ENCODE assay signal across 8 cellular contexts in the genomic region with DNA sequence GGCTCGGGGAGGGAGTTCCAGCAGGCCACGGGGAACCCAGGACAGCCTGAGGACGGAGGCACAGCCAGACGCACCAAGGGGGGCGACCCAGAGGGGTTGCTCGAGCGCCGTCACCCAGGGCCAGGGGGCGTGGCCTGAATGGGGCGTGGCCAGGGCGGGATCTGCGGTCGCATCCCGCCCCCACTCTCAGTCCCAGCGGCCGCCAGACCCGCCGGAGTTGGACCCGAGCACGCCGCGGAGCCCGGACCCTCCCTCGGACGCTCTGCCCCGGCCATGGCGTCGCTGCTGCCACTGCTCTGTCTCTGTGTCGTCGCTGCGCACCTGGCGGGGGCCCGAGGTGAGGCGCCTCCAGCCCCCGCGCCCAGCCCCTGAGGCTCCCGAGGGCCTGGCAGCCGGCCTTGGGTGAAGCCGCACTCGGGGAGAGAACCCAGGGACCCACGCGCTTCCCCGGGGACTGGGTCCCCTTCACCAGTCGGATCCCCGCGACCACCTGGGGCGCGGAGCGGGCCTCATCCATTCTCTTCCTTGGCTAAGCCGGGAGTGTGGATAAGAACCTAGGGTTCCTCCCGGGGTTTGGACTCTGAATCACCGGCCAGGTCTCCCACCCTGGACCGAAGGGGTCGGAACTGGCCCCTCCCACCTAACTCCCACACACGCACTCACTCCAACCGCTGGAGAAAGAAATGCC. TPM values are rescaled to one million over a fixed set of nuclear protein-coding genes. Genes with fewer than 3 reads are reported as not detected.
A peak's percentile ranks its signal among the peaks of the same experiment; 100 is the strongest.
DNase-seq lines count a peak whose midpoint lies in the region; ATAC-seq and TF ChIP-seq lines count a peak whose summit lies in the region.

A gene with protein sequence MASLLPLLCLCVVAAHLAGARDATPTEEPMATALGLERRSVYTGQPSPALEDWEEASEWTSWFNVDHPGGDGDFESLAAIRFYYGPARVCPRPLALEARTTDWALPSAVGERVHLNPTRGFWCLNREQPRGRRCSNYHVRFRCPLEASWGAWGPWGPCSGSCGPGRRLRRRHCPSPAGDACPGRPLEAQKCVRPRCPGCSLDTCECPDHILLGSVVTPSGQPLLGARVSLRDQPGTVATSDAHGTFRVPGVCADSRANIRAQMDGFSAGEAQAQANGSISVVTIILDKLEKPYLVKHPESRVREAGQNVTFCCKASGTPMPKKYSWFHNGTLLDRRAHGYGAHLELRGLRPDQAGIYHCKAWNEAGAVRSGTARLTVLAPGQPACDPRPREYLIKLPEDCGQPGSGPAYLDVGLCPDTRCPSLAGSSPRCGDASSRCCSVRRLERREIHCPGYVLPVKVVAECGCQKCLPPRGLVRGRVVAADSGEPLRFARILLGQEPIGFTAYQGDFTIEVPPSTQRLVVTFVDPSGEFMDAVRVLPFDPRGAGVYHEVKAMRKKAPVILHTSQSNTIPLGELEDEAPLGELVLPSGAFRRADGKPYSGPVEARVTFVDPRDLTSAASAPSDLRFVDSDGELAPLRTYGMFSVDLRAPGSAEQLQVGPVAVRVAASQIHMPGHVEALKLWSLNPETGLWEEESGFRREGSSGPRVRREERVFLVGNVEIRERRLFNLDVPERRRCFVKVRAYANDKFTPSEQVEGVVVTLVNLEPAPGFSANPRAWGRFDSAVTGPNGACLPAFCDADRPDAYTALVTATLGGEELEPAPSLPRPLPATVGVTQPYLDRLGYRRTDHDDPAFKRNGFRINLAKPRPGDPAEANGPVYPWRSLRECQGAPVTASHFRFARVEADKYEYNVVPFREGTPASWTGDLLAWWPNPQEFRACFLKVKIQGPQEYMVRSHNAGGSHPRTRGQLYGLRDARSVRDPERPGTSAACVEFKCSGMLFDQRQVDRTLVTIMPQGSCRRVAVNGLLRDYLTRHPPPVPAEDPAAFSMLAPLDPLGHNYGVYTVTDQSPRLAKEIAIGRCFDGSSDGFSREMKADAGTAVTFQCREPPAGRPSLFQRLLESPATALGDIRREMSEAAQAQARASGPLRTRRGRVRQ (plus strand): TSS at position 189 of the 688 bp plus-strand sequence. CDS start 85 bp downstream, at position 274.

- CTCF ChIA-PET in mammary epithelial cell (lab: Charles Lee; ENCODE audit: low non-redundant PET) = no interaction called here

- H3K4me1 ChIP-seq in mammary epithelial cell (ENCODE audit: insufficient read depth, low read length) (peaks cover 7% of the 10 kb centered on the region), mesendoderm (ENCODE audit: control insufficient read depth, low read depth, low read length) (peaks cover 2% of the 10 kb centered on the region), upper lobe of right lung (peaks cover 11% of the 10 kb centered on the region)

- ATAC-seq in upper lobe of right lung = peak; percentile 18
- no peak for ATAC-seq in GM19397 (IDR thresholded peaks at IDR 0.05; ENCODE audit: unreplicated experiment)
- ATAC-seq in GM19395 (IDR thresholded peaks at IDR 0.05; ENCODE audit: unreplicated experiment) = no peak

- no peaks in the 10 kb centered on the region for H3K79me1 ChIP-seq in mesendoderm (ENCODE audit: low read length)

- no peak within 1 kb of the TSS for H3K23ac ChIP-seq in mesendoderm (ENCODE audit: low read length)

- H3K9me3 ChIP-seq in mammary epithelial cell (replicated peaks; ENCODE audit: insufficient read depth, low read length) (no peaks in the 10 kb centered on the region), upper lobe of right lung (no peaks in the 10 kb centered on the region)

- no peak within 1 kb of the TSS for H4K5ac ChIP-seq in mesendoderm (ENCODE audit: low read length)

- TF ChIP-seq CTCF in mammary epithelial cell (conservative IDR thresholded peaks at IDR 0.05 in 1 of 2, IDR thresholded peaks at IDR 0.05 in 1 of 2; ENCODE audit: extremely low read depth in 1 of 2, insufficient read depth in 1 of 2, low read depth in 1 of 2, low read length in 2 of 2) (no peak), upper lobe of right lung (IDR thresholded peaks at IDR 0.05) (no peak)

- no peak within 1 kb of the TSS for H2BK15ac ChIP-seq in mesendoderm (replicated peaks; ENCODE audit: low read depth)

- H3K4me3 ChIP-seq in mammary epithelial cell (replicated peaks in 1 of 3; ENCODE audit: insufficient read depth in 1 of 3, low read depth in 2 of 3, low read length in 3 of 3) (peak within 1 kb of the TSS in 1 of 3 experiments; percentile 33), mesendoderm (ENCODE audit: low read length) (no peak within 1 kb of the TSS), upper lobe of right lung (peak within 1 kb of the TSS; percentile 19)

- H2AFZ ChIP-seq in mammary epithelial cell (ENCODE audit: low read depth, low read length) = peak within 1 kb of the TSS; percentile 46

- peaks cover 4% of the 10 kb centered on the region for H4K20me1 ChIP-seq in mammary epithelial cell (ENCODE audit: insufficient read depth, low read length)

- no TSS peak for BruUV-seq in mammary epithelial cell (replicated peaks; lab: Mats Ljungman, UMichigan)

- in situ Hi-C loops in mammary epithelial cell (cut with MboI; ENCODE audit: low sequenced_read_pairs in 2 of 2) = loop anchor here (5.0 to 10.0 kb wide), 2 partner anchors 104 to 417 kb away; a partner anchor contains a TSS

- H3K9ac ChIP-seq in mammary epithelial cell (ENCODE audit: insufficient read depth, low read length) = no peak within 1 kb of the TSS
- H3K9ac ChIP-seq in mesendoderm (ENCODE audit: low read length) = peak within 1 kb of the TSS; percentile 52

- H3K27me3 ChIP-seq in mammary epithelial cell (ENCODE audit: insufficient read depth, low read length) (peaks cover 4% of the 10 kb centered on the region), mesendoderm (ENCODE audit: insufficient read depth, low read length, poor library complexity) (peaks cover 2% of the 10 kb centered on the region), upper lobe of right lung (peaks cover 52% of the 10 kb centered on the region)

- H3K36me3 ChIP-seq in mammary epithelial cell (ENCODE audit: insufficient read depth, low read length) = no peaks in the 10 kb centered on the region
- H3K36me3 ChIP-seq in mesendoderm (ENCODE audit: control insufficient read depth, insufficient read depth, low read length) = no peaks in the 10 kb centered on the region
- H3K36me3 ChIP-seq in upper lobe of right lung = no peaks in the 10 kb centered on the region

- H3K27ac ChIP-seq in mammary epithelial cell (ENCODE audit: insufficient read depth, low read depth, low read length) = no peak within 1 kb of the TSS
- no peak within 1 kb of the TSS for H3K27ac ChIP-seq in mesendoderm (ENCODE audit: low read depth, low read length)
- no peak within 1 kb of the TSS for H3K27ac ChIP-seq in upper lobe of right lung

- intact Hi-C loops in mammary epithelial cell (cut with micrococcal nuclease) = no loop called here
- intact Hi-C loops in upper lobe of right lung (cut with DNase I) = loop anchor here (10.0 kb wide), 1 partner anchor 417 kb away; no protein-coding TSS in a partner anchor

- H3K56ac ChIP-seq in mesendoderm (ENCODE audit: low read length) = peak within 1 kb of the TSS; percentile 71

- H3K4ac ChIP-seq in mesendoderm (ENCODE audit: low read depth, low read length) = no peak within 1 kb of the TSS

- H4K8ac ChIP-seq in mesendoderm (ENCODE audit: low read depth, low read length) = no peak within 1 kb of the TSS

- no peak within 1 kb of the TSS for H2AK5ac ChIP-seq in mesendoderm (ENCODE audit: low read length)

- DNase-seq in EH (ENCODE audit: low read depth) (peak; percentile 37), NCI-H2227 treated with DMSO at 0.1 percent for 48 hours (lab: John Stamatoyannopoulos, UW) (peak; percentile 28), mammary epithelial cell (no peak), mesendoderm (peak; percentile 69), upper lobe of right lung (no peak), OCI-M1 (lab: John Stamatoyannopoulos, UW) (no peak)

- H3K79me2 ChIP-seq in mammary epithelial cell (ENCODE audit: insufficient read depth, low read length) = no peaks in the 10 kb centered on the region
- no peaks in the 10 kb centered on the region for H3K79me2 ChIP-seq in mesendoderm (ENCODE audit: control insufficient read depth, insufficient read depth, low read length)

- dilution Hi-C loops in mammary epithelial cell (cut with HindIII; ENCODE audit: low sequenced_read_pairs) = no loop called here

- H3K4me2 ChIP-seq in mammary epithelial cell (ENCODE audit: insufficient read depth, low read depth, low read length) = peak within 1 kb of the TSS; percentile 85
- peak within 1 kb of the TSS; percentile 57 for H3K4me2 ChIP-seq in mesendoderm (ENCODE audit: low read length)

- no peak within 1 kb of the TSS for H2BK120ac ChIP-seq in mesendoderm (ENCODE audit: low read depth, low read length)

- no peak within 1 kb of the TSS for H3K18ac ChIP-seq in mesendoderm (ENCODE audit: low read length)

- 4% methylated on average over 9 of the region's 56 CpGs for WGBS in mammary epithelial cell (ENCODE audit: low coverage, missing lambda C conversion rate)
- WGBS in mesendoderm (ENCODE audit: extremely low coverage, insufficient coverage, low lambda C conversion rate) = no CpG with 5 or more reads among the region's 56 CpGs

- no peak within 1 kb of the TSS for H2BK5ac ChIP-seq in mesendoderm (ENCODE audit: low read length)

RNA-seq across cellular contexts. Expression of the gene that starts here (rescaled TPM):
- total RNA-seq in mammary epithelial cell (1 to 10 TPM in 1 of 2 donors, under 1 TPM in 1; 0.67 to 1.1 TPM), upper lobe of right lung (0.41 TPM)
- polyA plus RNA-seq in mammary epithelial cell = 0.12 TPM
- polyA minus RNA-seq in mammary epithelial cell = 0.36 TPM
- polyA plus RNA-seq in mesendoderm (2013, experiment 1 of 2) = 1.5 TPM
- 1.6 TPM for polyA plus RNA-seq in mesendoderm (2013, experiment 2 of 2)

Comparison
In these comparisons a context has a peak if more than half of its experiments do, and no peak if none do; other contexts are left out.
1. Peak in ATAC-seq and H3K4me3 ChIP-seq in upper lobe of right lung; RNA of the gene not detected or under 1 TPM.
2. DNase-seq: peak in EH (single experiment), NCI-H2227 treated with DMSO at 0.1 percent for 48 hours (single experiment) and mesendoderm (single experiment); none in mammary epithelial cell (single experiment), upper lobe of right lung (single experiment) and OCI-M1 (single experiment).